24 cellular contexts compared by ENCODE assay signal in the genomic region with DNA sequence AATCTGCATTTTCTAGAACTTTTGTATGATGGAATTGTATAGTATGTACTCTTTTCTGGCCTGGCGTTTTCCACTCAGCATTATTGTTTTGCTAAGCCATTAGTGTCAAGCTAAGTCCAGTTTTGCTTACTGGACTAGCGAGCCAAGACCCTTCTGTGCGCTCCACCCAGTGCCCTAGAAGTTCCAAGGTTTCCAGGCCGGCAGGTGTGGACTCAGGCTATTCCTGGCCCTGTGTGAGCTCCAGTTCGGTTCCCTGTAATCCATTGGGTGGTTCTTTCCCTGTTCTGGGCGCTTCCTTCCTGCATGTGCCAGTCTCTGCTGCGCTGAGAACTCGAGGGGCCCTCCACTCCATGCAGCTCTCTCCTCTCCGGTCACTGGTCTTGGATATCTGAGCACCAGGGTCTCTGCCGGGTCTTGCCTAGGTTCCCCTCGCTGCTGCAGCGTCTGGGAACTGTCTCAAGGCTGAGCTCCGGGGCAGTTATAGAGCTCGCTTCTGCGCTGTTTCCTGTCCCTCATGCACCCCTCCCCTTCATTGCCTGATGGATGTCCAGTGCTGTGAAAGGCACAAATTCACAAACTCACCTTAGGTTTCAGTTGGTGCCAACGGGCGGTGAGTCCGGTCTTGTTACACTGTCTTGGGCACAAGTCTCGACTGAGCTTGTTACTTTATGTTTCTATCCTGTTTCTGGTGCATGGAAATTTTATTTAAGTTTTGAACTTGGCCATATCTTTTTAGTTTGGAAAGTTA.
DNase-seq lines count a peak whose midpoint lies in the region; ATAC-seq, FAIRE-seq and TF ChIP-seq lines count a peak whose summit lies in the region.
"Had no signal": no experiment of that assay in that cellular context is flagged by ENCODE, and none has a peak within 500 bp of the region (broad histone marks: within the 10 kb centered on the region; RNA-seq: fewer than 3 reads in every experiment).

No MANE protein-coding gene starts in this region.

- no peak for TF ChIP-seq CTCF in BE2C (IDR thresholded peaks at IDR 0.05; ENCODE audit: low read depth, low read length)
- no peak for TF ChIP-seq CTCF in CD14-positive monocyte (IDR thresholded peaks at IDR 0.05)
- TF ChIP-seq CTCF in kidney (IDR thresholded peaks at IDR 0.05; ENCODE audit: borderline replicate concordance, extremely low read depth, insufficient read depth) = no peak

- DNase-seq in BE2C (peak; percentile 4), CD14-positive monocyte (ENCODE audit: low spot score) (peak; percentile 38), kidney (peak; percentile 26), sciatic nerve (ENCODE audit: low spot score) (peak; percentile 37), medulla oblongata (ENCODE audit: extremely low spot score) (no peak), SHP77 treated with DMSO at 0.1 percent for 48 hours (lab: John Stamatoyannopoulos, UW) (no peak)
- DNase-seq: DMS153, DND-41, NCI-H1092, NCI-H1417 treated with DMSO at 0.1 percent for 48 hours, NCI-H1694 treated with DMSO at 0.1 percent for 48 hours, NCI-H2081 treated with DMSO at 0.1 percent for 48 hours, NCI-H2171, NCI-H226, NCI-H510A, NCI-H69, SK-N-SH had no signal

- H3K9me3 ChIP-seq in BE2C (no peaks in the 10 kb centered on the region), kidney (ENCODE audit: control insufficient read depth in 1 of 2, low read length in 2 of 2) (no peaks in the 10 kb centered on the region)
- H3K9me3 ChIP-seq: SK-N-SH had no signal

- ATAC-seq in sciatic nerve (no peak), HG02759 (IDR thresholded peaks at IDR 0.05; ENCODE audit: unreplicated experiment) (no peak), esophagus mucosa (no peak)

- H3K9me3 Mint-ChIP-seq in CD14-positive monocyte = peaks cover 0 to 2% (median 0%) of the 10 kb centered on the region in 7 donors

- peak overlapping the region in 1 of 7 donors; percentile 15 for H3K27ac Mint-ChIP-seq in CD14-positive monocyte

- peaks cover 6% of the 10 kb centered on the region for H3K4me1 Mint-ChIP-seq in CD14-positive monocyte

- H3K27me3 ChIP-seq in BE2C = peaks cover 64% of the 10 kb centered on the region

- peaks cover 10 to 28% (median 17%) of the 10 kb centered on the region in 3 donors for H3K27me3 Mint-ChIP-seq in CD14-positive monocyte (ENCODE audit: low read depth in 3 of 3)

- no peak overlapping the region for H3K4me3 Mint-ChIP-seq in CD14-positive monocyte

- H3K36me3 ChIP-seq in BE2C (no peaks in the 10 kb centered on the region), kidney (ENCODE audit: control insufficient read depth in 1 of 2, insufficient read depth in 2 of 2, low read length in 2 of 2) (no peaks in the 10 kb centered on the region)

- no peaks in the 10 kb centered on the region for H3K4me1 ChIP-seq in BE2C
- H3K4me1 ChIP-seq in kidney (ENCODE audit: control insufficient read depth in 1 of 2, insufficient read depth in 1 of 2, low read depth in 1 of 2, low read length in 2 of 2) = no peaks in the 10 kb centered on the region

- peaks cover 0 to 5% of the 10 kb centered on the region in 2 donors for H3K36me3 Mint-ChIP-seq in CD14-positive monocyte

- no peak overlapping the region for H3K27ac ChIP-seq in kidney (ENCODE audit: low read depth in 2 of 2, low read length in 2 of 2)
- H3K27ac ChIP-seq: C4-2B had no signal

- FAIRE-seq in kidney (lab: Jason Lieb, UNC) = no peak
- FAIRE-seq: A204.1, GM12892, GM19239, H54 had no signal

- no peak overlapping the region for H3K9ac ChIP-seq in kidney (ENCODE audit: low read length in 2 of 2)
- H3K9ac ChIP-seq: SK-N-SH had no signal

- intact Hi-C loops in CD14-positive monocyte (cut with micrococcal nuclease) (no loop called here), kidney (cut with DNase I) (no loop called here), sciatic nerve (cut with DNase I) (no loop called here)

- H3K4me3 ChIP-seq in BE2C (ENCODE audit: low read depth, low read length) (no peak overlapping the region), kidney (ENCODE audit: low read length in 2 of 2) (no peak overlapping the region)

Comparison
In these comparisons a context has a peak if more than half of its experiments do, and no peak if none do; other contexts are left out.
1. DNase-seq: peak in BE2C (single experiment), CD14-positive monocyte (single experiment), kidney (single experiment) and sciatic nerve (single experiment); none in medulla oblongata (single experiment) and SHP77 treated with DMSO at 0.1 percent for 48 hours (single experiment).